12 cellular contexts compared by ENCODE assay signal in genomic region chr1:246482780-246483179, GRCh38. TPM values are rescaled to one million over a fixed set of nuclear protein-coding genes. Genes with fewer than 3 reads are reported as not detected.
DNase-seq lines count a peak whose midpoint lies in the region; ATAC-seq and TF ChIP-seq lines count a peak whose summit lies in the region.
"Had no signal": no experiment of that assay in that cellular context is flagged by ENCODE, and none has a peak within 500 bp of the region (broad histone marks: within the 10 kb centered on the region; RNA-seq: fewer than 3 reads in every experiment).

No MANE protein-coding gene starts in this region.

- no peaks in the 10 kb centered on the region for H3K27me3 ChIP-seq in gastroesophageal sphincter
- H3K27me3 ChIP-seq: colonic mucosa had no signal

- no peaks in the 10 kb centered on the region for H3K36me3 ChIP-seq in HEK293 (ENCODE audit: control insufficient read depth in 2 of 2, insufficient read depth in 1 of 2, low read length in 2 of 2)
- no peaks in the 10 kb centered on the region for H3K36me3 ChIP-seq in gastroesophageal sphincter
- H3K36me3 ChIP-seq: colonic mucosa had no signal

- H3K27ac ChIP-seq in HEK293 (ENCODE audit: extremely low read depth, low read depth, low read length), result no peak overlapping the region
- no peak overlapping the region for H3K27ac ChIP-seq in gastroesophageal sphincter
- H3K27ac ChIP-seq: colonic mucosa, PC-9 had no signal

- CTCF ChIA-PET in HEK293 (lab: Yijun Ruan, JAX), result interaction anchor here (1.0 kb wide), 1 partner anchor 10 kb away, joined by 3 read pairs; no protein-coding TSS in a partner anchor

- no peak for TF ChIP-seq POLR2A in gastroesophageal sphincter (IDR thresholded peaks at IDR 0.05)

- no peaks in the 10 kb centered on the region for H3K9me3 ChIP-seq in HEK293 (ENCODE audit: control insufficient read depth, insufficient read depth, low read depth, low read length)
- no peaks in the 10 kb centered on the region for H3K9me3 ChIP-seq in gastroesophageal sphincter
- H3K9me3 ChIP-seq: colonic mucosa had no signal

- ATAC-seq in gastroesophageal sphincter, result no peak

- 0 to 29% methylated on average over 1 to 2 of the region's 2 CpGs for whole genome bisulfite sequencing in gastroesophageal sphincter (ENCODE audit: low coverage in 1 of 2), 2 donors

- POLR2A ChIA-PET in HEK293 (lab: Yijun Ruan, JAX), result no interaction called here

- DNase-seq in GM12865 (ENCODE audit: low read depth) (peak; percentile 7), NCI-H2171 treated with DMSO at 0.1 percent for 48 hours (lab: John Stamatoyannopoulos, UW) (peak; percentile 86), iris pigment epithelial cell (ENCODE audit: low read depth) (peak; percentile 86), NCI-H510A (lab: John Stamatoyannopoulos, UW) (no peak), SHP77 (lab: John Stamatoyannopoulos, UW) (no peak)
- no peak for DNase-seq in activated CD4-positive, alpha-beta T cell treated with anti-CD3 and anti-CD28 coated beads for 48 hours
- DNase-seq: activated CD4-positive, alpha-beta memory T cell treated with anti-CD3 and anti-CD28 coated beads, Interleukin-2, amount 10 ng/mL, durations not matched to agents 7 days and 5 days; colonic mucosa; NCI-H2029 treated with DMSO at 0.1 percent for 48 hours; PC-9 had no signal

- TF ChIP-seq EP300 in gastroesophageal sphincter (IDR thresholded peaks at IDR 0.05), result no peak

- H3K4me3 ChIP-seq in GM12865 (ENCODE audit: low read depth, low read length) (no peak overlapping the region; the same call in 1 of the 2 replicates), HEK293 (ENCODE audit: low read depth, low read length) (no peak overlapping the region), gastroesophageal sphincter (peak overlapping the region in 1 of 2 donors; percentile 18)
- H3K4me3 ChIP-seq: colonic mucosa, PC-9 had no signal

- H3K4me1 ChIP-seq in HEK293 (ENCODE audit: control insufficient read depth, insufficient read depth, low read length) (no peaks in the 10 kb centered on the region), gastroesophageal sphincter (peaks cover 0 to 19% (median 3%) of the 10 kb centered on the region in 3 donors)
- H3K4me1 ChIP-seq: colonic mucosa had no signal

- TF ChIP-seq CTCF in GM12865 (IDR thresholded peaks at IDR 0.05; ENCODE audit: insufficient read depth, low read depth, low read length, missing control alignments) (no peak), HEK293 (tag by site-specific recombination; IDR thresholded peaks at IDR 0.05) (no peak), gastroesophageal sphincter (IDR thresholded peaks at IDR 0.05) (no peak)

TF ChIP-seq in HEK293, 187 proteins besides CTCF, POLR2A, EP300 and RAD21:
- TF ChIP-seq ZNF169 (tag by site-specific recombination; IDR thresholded peaks at IDR 0.05) (no peak), ZBTB44 (tag by site-specific recombination; IDR thresholded peaks at IDR 0.05) (no peak), ZNF146 (tag by site-specific recombination; IDR thresholded peaks at IDR 0.05) (no peak), ZNF140 (tag by site-specific recombination; IDR thresholded peaks at IDR 0.05) (no peak), ZNF423 (tag by site-specific recombination; IDR thresholded peaks at IDR 0.05) (no peak), MZF1 (tag by site-specific recombination; IDR thresholded peaks at IDR 0.05; ENCODE audit: borderline replicate concordance) (peak; percentile 44; the same call in 1 of the 2 replicates), ZFHX2 (tag by site-specific recombination; conservative IDR thresholded peaks at IDR 0.05) (no peak), ZNF133 (tag by site-specific recombination; IDR thresholded peaks at IDR 0.05) (no peak)

RNA-seq across cellular contexts. Expression of gene SMYD3, which starts 24.3 kb away (rescaled TPM):
- 10 to 100 TPM; 11.6 to 26.9 (median 18.3) TPM for total RNA-seq in gastroesophageal sphincter

Comparison
In these comparisons a context has a peak if more than half of its experiments do, and no peak if none do; other contexts are left out.
1. DNase-seq: peak in GM12865 (single experiment), NCI-H2171 treated with DMSO at 0.1 percent for 48 hours (single experiment) and iris pigment epithelial cell (single experiment); none in NCI-H510A (single experiment), SHP77 (0 of 2) and activated CD4-positive, alpha-beta T cell treated with anti-CD3 and anti-CD28 coated beads for 48 hours (single experiment).